Comparison of ENCODE assay signal across 13 cellular contexts in genomic region chr14:45868377-45868776, GRCh38.
DNase-seq lines count a peak whose midpoint lies in the region; ATAC-seq and TF ChIP-seq lines count a peak whose summit lies in the region.
"Had no signal": no experiment of that assay in that cellular context is flagged by ENCODE, and none has a peak within 500 bp of the region (broad histone marks: within the 10 kb centered on the region; RNA-seq: fewer than 3 reads in every experiment).

No MANE protein-coding gene starts in this region.

- TF ChIP-seq CTCF in OCI-LY3 (IDR thresholded peaks at IDR 0.05; ENCODE audit: low read depth, low read length) = no peak

- H3K4me2 ChIP-seq in OCI-LY3 (ENCODE audit: low read length) = peak overlapping the region; percentile 63

- peak overlapping the region; percentile 82 for H3K27ac ChIP-seq in OCI-LY3 (ENCODE audit: low read length)
- H3K27ac ChIP-seq: right atrium auricular region had no signal

- ATAC-seq in GM18858 (IDR thresholded peaks at IDR 0.05; ENCODE audit: unreplicated experiment) (peak; percentile 69), GM21576 (IDR thresholded peaks at IDR 0.05; ENCODE audit: unreplicated experiment) (peak; percentile 61), HG03095 (IDR thresholded peaks at IDR 0.05; ENCODE audit: unreplicated experiment) (peak; percentile 76)

- H4K20me1 ChIP-seq in OCI-LY3 (ENCODE audit: insufficient read depth, low read length) = no peaks in the 10 kb centered on the region

- peak overlapping the region; percentile 38 for H3K4me3 ChIP-seq in OCI-LY3 (ENCODE audit: low read length)
- H3K4me3 ChIP-seq: right atrium auricular region had no signal

- H3K79me2 ChIP-seq in OCI-LY3 (ENCODE audit: low read length) = no peaks in the 10 kb centered on the region

- DNase-seq in NCI-H2196 (lab: John Stamatoyannopoulos, UW; ENCODE audit: unreplicated experiment) (no peak), AG08395 (ENCODE audit: low spot score) (no peak), GM03348 (ENCODE audit: low spot score) (no peak), GDM1 (lab: John Stamatoyannopoulos, UW) (no peak)
- DNase-seq: activated CD8-positive, alpha-beta memory T cell treated with anti-CD3 and anti-CD28 coated beads for 24 hours; activated gamma-delta T cell; AML-193; NCI-H446 treated with DMSO at 0.1 percent for 48 hours had no signal

- peaks cover 39% of the 10 kb centered on the region for H3K4me1 ChIP-seq in OCI-LY3 (ENCODE audit: low read length)
- H3K4me1 ChIP-seq: right atrium auricular region had no signal

- H2AFZ ChIP-seq in OCI-LY3 (ENCODE audit: low read depth, low read length) = no peak overlapping the region

- H3K9ac ChIP-seq in OCI-LY3 (ENCODE audit: low read length) = peak overlapping the region; percentile 37; the same call in 1 of the 2 replicates

- H3K9me3 ChIP-seq in OCI-LY3 (ENCODE audit: insufficient read depth, low read length) = peaks cover 23% of the 10 kb centered on the region
- H3K9me3 ChIP-seq: right atrium auricular region had no signal

- peaks cover 3% of the 10 kb centered on the region for H3K36me3 ChIP-seq in OCI-LY3 (replicated peaks; ENCODE audit: low read depth, low read length)
- H3K36me3 ChIP-seq: right atrium auricular region had no signal

- no peaks in the 10 kb centered on the region for H3K27me3 ChIP-seq in OCI-LY3 (ENCODE audit: low read depth, low read length)
- H3K27me3 ChIP-seq: right atrium auricular region had no signal
